1 cellular context compared by ENCODE assay signal in the genomic region with DNA sequence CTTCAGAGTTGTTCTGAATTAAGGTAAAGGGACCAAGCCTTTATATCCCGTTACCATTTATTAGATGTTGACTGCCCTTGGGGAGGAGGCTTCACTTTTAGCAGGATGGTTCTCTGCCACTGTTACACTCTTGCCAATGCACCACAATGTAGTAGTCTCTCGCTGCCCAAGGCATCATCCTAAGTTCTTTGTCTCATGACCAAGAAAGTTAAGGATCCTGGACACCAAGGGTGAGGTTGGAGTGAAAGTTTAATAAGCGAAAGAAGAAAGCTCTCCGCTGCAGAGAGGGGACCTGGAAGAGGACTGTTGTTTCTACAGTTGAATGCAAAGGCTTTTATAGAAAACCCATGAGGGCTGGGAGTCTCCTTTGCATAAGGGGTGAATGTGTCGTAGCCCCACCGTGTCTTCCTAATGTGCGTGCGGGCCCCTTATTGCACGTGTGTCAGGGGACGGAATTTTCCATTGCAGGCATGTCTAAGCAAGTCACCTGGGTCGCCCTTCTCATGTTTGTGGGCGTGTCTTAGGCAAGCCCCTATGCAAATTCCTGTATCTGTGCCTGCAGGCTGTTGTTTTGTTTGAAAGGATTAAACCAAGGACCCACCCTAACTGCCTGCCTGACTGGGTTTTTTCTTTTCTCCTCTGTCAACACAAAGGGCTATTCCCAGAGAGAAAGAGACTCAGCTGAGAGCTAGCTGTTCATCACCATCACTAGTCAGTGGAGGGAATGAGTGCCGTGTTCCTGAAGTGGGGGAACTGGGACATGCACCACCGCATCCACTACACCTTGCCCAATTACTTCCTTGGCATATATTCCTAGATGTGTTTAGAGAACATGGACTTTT.
TF ChIP-seq lines count a peak whose summit lies in the region.

No MANE protein-coding gene starts in this region.

TF ChIP-seq in K562, 482 proteins besides CTCF, POLR2A, EP300 and RAD21 (continued from another document and continues in another):
- TF ChIP-seq NONO (IDR thresholded peaks at IDR 0.05; ENCODE audit: low read depth in 2 of 2, low read length in 1 of 2) (no peak), POLR2G (IDR thresholded peaks at IDR 0.05; ENCODE audit: low read depth, low read length) (no peak), BHLHE40 (IDR thresholded peaks at IDR 0.05; ENCODE audit: low read length) (peak; percentile 56; the same call in 1 of the 2 replicates), MYC (IDR thresholded peaks at IDR 0.05; ENCODE audit: low read depth, low read length) (peak; percentile 43; the same call in 1 of the 2 replicates), MYC (CRISPR knock-in tag; IDR thresholded peaks at IDR 0.05; ENCODE audit: borderline replicate concordance, low read depth) (no peak), RCOR1 (IDR thresholded peaks at IDR 0.05; ENCODE audit: borderline replicate concordance in 1 of 2, low read depth in 2 of 2, low read length in 2 of 2) (peak in 1 of 2 experiments; percentile 51; a peak in 1 of 4 replicates), ZNF146 (CRISPR knock-in tag; IDR thresholded peaks at IDR 0.05; ENCODE audit: unreplicated experiment) (no peak), FOXM1 (IDR thresholded peaks at IDR 0.05; ENCODE audit: low read depth) (peak; percentile 54), FOXM1 (CRISPR knock-in tag; IDR thresholded peaks at IDR 0.05; ENCODE audit: low read depth) (no peak), EP400 (IDR thresholded peaks at IDR 0.05) (peak; percentile 38; the same call in 1 of the 2 replicates), SRSF1 (IDR thresholded peaks at IDR 0.05; ENCODE audit: low read depth, low read length) (no peak), PPARD (CRISPR knock-in tag; IDR thresholded peaks at IDR 0.05) (no peak), SMAD4 (CRISPR knock-in tag; conservative IDR thresholded peaks at IDR 0.05) (0 out of 2 replicates have a peak, but pooled peaks have one; percentile 28), NFE2L1 (tag; IDR thresholded peaks at IDR 0.05; ENCODE audit: borderline replicate concordance, low read depth) (no peak), SMARCA4 (IDR thresholded peaks at IDR 0.05) (0 out of 2 replicates have a peak, but pooled peaks have one; percentile 51), WHSC1 (IDR thresholded peaks at IDR 0.05; ENCODE audit: low read length) (no peak), FOXA3 (CRISPR knock-in tag; conservative IDR thresholded peaks at IDR 0.05 in 1 of 2, IDR thresholded peaks at IDR 0.05 in 1 of 2) (peak; percentile 53 to 71), SOX6 (IDR thresholded peaks at IDR 0.05) (peak; percentile 84), CTBP1 (IDR thresholded peaks at IDR 0.05; ENCODE audit: borderline replicate concordance) (0 out of 2 replicates have a peak, but pooled peaks have one; percentile 15), NCOA1 (IDR thresholded peaks at IDR 0.05; ENCODE audit: low read depth) (peak; percentile 49; the same call in 1 of the 2 replicates), SNRNP70 (optimal IDR thresholded peaks at IDR 0.05; ENCODE audit: low read depth, low read length) (no peak), YY1 (IDR thresholded peaks at IDR 0.05; ENCODE audit: borderline replicate concordance in 1 of 3, control insufficient read depth in 1 of 3, extremely low read depth in 1 of 3, insufficient read depth in 3 of 3, insufficient read length in 1 of 3, insufficient replicate concordance in 2 of 3, low read depth in 1 of 3, low read length in 2 of 3) (peak in 1 of 3 experiments; percentile 15), NCOA2 (IDR thresholded peaks at IDR 0.05; ENCODE audit: partially characterized antibody in 2 of 2) (no peak), GABPA (tag; conservative IDR thresholded peaks at IDR 0.05; ENCODE audit: low read depth) (no peak), ZFP36 (IDR thresholded peaks at IDR 0.05; ENCODE audit: low read depth, low read length, partially characterized antibody) (peak; percentile 97), BRCA1 (IDR thresholded peaks at IDR 0.05) (no peak), BRCA1 (CRISPR knock-in tag; IDR thresholded peaks at IDR 0.05) (no peak), HDAC2 (IDR thresholded peaks at IDR 0.05) (no peak)
- TF ChIP-seq, protein P1, sequence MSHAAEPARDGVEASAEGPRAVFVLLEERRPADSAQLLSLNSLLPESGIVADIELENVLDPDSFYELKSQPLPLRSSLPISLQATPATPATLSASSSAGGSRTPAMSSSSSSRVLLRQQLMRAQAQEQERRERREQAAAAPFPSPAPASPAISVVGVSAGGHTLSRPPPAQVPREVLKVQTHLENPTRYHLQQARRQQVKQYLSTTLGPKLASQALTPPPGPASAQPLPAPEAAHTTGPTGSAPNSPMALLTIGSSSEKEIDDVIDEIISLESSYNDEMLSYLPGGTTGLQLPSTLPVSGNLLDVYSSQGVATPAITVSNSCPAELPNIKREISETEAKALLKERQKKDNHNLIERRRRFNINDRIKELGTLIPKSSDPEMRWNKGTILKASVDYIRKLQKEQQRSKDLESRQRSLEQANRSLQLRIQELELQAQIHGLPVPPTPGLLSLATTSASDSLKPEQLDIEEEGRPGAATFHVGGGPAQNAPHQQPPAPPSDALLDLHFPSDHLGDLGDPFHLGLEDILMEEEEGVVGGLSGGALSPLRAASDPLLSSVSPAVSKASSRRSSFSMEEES (CRISPR knock-in tag; IDR thresholded peaks at IDR 0.05): no peak
- TF ChIP-seq, protein P2, sequence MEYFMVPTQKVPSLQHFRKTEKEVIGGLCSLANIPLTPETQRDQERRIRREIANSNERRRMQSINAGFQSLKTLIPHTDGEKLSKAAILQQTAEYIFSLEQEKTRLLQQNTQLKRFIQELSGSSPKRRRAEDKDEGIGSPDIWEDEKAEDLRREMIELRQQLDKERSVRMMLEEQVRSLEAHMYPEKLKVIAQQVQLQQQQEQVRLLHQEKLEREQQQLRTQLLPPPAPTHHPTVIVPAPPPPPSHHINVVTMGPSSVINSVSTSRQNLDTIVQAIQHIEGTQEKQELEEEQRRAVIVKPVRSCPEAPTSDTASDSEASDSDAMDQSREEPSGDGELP (CRISPR knock-in tag; IDR thresholded peaks at IDR 0.05; ENCODE audit: borderline replicate concordance): peak; percentile 64
- TF ChIP-seq, protein P3, sequence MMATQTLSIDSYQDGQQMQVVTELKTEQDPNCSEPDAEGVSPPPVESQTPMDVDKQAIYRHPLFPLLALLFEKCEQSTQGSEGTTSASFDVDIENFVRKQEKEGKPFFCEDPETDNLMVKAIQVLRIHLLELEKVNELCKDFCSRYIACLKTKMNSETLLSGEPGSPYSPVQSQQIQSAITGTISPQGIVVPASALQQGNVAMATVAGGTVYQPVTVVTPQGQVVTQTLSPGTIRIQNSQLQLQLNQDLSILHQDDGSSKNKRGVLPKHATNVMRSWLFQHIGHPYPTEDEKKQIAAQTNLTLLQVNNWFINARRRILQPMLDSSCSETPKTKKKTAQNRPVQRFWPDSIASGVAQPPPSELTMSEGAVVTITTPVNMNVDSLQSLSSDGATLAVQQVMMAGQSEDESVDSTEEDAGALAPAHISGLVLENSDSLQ (IDR thresholded peaks at IDR 0.05): peak; percentile 53; the same call in 1 of the 2 replicates
- TF ChIP-seq, protein P4, sequence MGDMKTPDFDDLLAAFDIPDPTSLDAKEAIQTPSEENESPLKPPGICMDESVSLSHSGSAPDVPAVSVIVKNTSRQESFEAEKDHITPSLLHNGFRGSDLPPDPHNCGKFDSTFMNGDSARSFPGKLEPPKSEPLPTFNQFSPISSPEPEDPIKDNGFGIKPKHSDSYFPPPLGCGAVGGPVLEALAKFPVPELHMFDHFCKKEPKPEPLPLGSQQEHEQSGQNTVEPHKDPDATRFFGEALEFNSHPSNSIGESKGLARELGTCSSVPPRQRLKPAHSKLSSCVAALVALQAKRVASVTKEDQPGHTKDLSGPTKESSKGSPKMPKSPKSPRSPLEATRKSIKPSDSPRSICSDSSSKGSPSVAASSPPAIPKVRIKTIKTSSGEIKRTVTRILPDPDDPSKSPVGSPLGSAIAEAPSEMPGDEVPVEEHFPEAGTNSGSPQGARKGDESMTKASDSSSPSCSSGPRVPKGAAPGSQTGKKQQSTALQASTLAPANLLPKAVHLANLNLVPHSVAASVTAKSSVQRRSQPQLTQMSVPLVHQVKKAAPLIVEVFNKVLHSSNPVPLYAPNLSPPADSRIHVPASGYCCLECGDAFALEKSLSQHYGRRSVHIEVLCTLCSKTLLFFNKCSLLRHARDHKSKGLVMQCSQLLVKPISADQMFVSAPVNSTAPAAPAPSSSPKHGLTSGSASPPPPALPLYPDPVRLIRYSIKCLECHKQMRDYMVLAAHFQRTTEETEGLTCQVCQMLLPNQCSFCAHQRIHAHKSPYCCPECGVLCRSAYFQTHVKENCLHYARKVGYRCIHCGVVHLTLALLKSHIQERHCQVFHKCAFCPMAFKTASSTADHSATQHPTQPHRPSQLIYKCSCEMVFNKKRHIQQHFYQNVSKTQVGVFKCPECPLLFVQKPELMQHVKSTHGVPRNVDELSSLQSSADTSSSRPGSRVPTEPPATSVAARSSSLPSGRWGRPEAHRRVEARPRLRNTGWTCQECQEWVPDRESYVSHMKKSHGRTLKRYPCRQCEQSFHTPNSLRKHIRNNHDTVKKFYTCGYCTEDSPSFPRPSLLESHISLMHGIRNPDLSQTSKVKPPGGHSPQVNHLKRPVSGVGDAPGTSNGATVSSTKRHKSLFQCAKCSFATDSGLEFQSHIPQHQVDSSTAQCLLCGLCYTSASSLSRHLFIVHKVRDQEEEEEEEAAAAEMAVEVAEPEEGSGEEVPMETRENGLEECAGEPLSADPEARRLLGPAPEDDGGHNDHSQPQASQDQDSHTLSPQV (IDR thresholded peaks at IDR 0.05): peak; percentile 57
- TF ChIP-seq, protein P5, sequence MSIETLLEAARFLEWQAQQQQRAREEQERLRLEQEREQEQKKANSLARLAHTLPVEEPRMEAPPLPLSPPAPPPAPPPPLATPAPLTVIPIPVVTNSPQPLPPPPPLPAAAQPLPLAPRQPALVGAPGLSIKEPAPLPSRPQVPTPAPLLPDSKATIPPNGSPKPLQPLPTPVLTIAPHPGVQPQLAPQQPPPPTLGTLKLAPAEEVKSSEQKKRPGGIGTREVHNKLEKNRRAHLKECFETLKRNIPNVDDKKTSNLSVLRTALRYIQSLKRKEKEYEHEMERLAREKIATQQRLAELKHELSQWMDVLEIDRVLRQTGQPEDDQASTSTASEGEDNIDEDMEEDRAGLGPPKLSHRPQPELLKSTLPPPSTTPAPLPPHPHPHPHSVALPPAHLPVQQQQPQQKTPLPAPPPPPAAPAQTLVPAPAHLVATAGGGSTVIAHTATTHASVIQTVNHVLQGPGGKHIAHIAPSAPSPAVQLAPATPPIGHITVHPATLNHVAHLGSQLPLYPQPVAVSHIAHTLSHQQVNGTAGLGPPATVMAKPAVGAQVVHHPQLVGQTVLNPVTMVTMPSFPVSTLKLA (conservative IDR thresholded peaks at IDR 0.05): peak in 1 of 2 experiments; percentile 60; a peak in 2 of 4 replicates
- TF ChIP-seq, protein P6, sequence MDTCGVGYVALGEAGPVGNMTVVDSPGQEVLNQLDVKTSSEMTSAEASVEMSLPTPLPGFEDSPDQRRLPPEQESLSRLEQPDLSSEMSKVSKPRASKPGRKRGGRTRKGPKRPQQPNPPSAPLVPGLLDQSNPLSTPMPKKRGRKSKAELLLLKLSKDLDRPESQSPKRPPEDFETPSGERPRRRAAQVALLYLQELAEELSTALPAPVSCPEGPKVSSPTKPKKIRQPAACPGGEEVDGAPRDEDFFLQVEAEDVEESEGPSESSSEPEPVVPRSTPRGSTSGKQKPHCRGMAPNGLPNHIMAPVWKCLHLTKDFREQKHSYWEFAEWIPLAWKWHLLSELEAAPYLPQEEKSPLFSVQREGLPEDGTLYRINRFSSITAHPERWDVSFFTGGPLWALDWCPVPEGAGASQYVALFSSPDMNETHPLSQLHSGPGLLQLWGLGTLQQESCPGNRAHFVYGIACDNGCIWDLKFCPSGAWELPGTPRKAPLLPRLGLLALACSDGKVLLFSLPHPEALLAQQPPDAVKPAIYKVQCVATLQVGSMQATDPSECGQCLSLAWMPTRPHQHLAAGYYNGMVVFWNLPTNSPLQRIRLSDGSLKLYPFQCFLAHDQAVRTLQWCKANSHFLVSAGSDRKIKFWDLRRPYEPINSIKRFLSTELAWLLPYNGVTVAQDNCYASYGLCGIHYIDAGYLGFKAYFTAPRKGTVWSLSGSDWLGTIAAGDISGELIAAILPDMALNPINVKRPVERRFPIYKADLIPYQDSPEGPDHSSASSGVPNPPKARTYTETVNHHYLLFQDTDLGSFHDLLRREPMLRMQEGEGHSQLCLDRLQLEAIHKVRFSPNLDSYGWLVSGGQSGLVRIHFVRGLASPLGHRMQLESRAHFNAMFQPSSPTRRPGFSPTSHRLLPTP (IDR thresholded peaks at IDR 0.05; ENCODE audit: borderline replicate concordance, extremely low read depth, insufficient read length): no peak
- TF ChIP-seq, protein P7, sequence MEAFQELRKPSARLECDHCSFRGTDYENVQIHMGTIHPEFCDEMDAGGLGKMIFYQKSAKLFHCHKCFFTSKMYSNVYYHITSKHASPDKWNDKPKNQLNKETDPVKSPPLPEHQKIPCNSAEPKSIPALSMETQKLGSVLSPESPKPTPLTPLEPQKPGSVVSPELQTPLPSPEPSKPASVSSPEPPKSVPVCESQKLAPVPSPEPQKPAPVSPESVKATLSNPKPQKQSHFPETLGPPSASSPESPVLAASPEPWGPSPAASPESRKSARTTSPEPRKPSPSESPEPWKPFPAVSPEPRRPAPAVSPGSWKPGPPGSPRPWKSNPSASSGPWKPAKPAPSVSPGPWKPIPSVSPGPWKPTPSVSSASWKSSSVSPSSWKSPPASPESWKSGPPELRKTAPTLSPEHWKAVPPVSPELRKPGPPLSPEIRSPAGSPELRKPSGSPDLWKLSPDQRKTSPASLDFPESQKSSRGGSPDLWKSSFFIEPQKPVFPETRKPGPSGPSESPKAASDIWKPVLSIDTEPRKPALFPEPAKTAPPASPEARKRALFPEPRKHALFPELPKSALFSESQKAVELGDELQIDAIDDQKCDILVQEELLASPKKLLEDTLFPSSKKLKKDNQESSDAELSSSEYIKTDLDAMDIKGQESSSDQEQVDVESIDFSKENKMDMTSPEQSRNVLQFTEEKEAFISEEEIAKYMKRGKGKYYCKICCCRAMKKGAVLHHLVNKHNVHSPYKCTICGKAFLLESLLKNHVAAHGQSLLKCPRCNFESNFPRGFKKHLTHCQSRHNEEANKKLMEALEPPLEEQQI (IDR thresholded peaks at IDR 0.05): 0 out of 2 replicates have a peak, but pooled peaks have one; percentile 60
- TF ChIP-seq, protein P8, sequence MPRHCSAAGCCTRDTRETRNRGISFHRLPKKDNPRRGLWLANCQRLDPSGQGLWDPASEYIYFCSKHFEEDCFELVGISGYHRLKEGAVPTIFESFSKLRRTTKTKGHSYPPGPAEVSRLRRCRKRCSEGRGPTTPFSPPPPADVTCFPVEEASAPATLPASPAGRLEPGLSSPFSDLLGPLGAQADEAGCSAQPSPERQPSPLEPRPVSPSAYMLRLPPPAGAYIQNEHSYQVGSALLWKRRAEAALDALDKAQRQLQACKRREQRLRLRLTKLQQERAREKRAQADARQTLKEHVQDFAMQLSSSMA (CRISPR knock-in tag; IDR thresholded peaks at IDR 0.05): no peak
- TF ChIP-seq, protein P9, sequence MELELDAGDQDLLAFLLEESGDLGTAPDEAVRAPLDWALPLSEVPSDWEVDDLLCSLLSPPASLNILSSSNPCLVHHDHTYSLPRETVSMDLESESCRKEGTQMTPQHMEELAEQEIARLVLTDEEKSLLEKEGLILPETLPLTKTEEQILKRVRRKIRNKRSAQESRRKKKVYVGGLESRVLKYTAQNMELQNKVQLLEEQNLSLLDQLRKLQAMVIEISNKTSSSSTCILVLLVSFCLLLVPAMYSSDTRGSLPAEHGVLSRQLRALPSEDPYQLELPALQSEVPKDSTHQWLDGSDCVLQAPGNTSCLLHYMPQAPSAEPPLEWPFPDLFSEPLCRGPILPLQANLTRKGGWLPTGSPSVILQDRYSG (tag; conservative IDR thresholded peaks at IDR 0.05; ENCODE audit: low read depth): 0 out of 2 replicates have a peak, but pooled peaks have one; percentile 18
